22 cellular contexts compared by ENCODE assay signal in genomic region chr21:42843021-42843420, GRCh38. TPM values are rescaled to one million over a fixed set of nuclear protein-coding genes. Genes with fewer than 3 reads are reported as not detected.
A peak's percentile ranks its signal among the peaks of the same experiment; 100 is the strongest.
DNase-seq lines count a peak whose midpoint lies in the region; ATAC-seq and TF ChIP-seq lines count a peak whose summit lies in the region.
"Had no signal": no experiment of that assay in that cellular context is flagged by ENCODE, and none has a peak within 500 bp of the region (broad histone marks: within the 10 kb centered on the region; RNA-seq: fewer than 3 reads in every experiment).

No MANE protein-coding gene starts in this region.

- H3K4me2 ChIP-seq in GM23338 = no peak overlapping the region
- H3K4me2 ChIP-seq in osteoblast (ENCODE audit: insufficient read depth, low read length) = no peak overlapping the region

- DNase-seq in GM23338 (ENCODE audit: low spot score) (no peak), Peyer's patch (peak in 2 of 3 donors; percentile 9 to 13), islet precursor cell (peak; percentile 22), osteoblast (ENCODE audit: insufficient read length, low spot score, missing footprints) (peak; percentile 70), HK-2 (ENCODE audit: unreplicated experiment) (no peak), NCI-H226 (no peak)
- DNase-seq: ACHN, C1 segment of cervical spinal cord, DMS53, EL, H9, IMR-90, NCI-H1436, NCI-H1930, NCI-H345, NCI-H524 treated with DMSO at 0.1 percent for 48 hours had no signal

- ATAC-seq in GM23338 (no peak), HG03521 (IDR thresholded peaks at IDR 0.05; ENCODE audit: unreplicated experiment) (no peak)
- ATAC-seq: GM12878 had no signal

- peaks cover 9% of the 10 kb centered on the region for H3K27me3 Mint-ChIP-seq in GM23338 (ENCODE audit: insufficient read depth, low read depth, poor library complexity)

- TF ChIP-seq CTCF in GM23338 (conservative IDR thresholded peaks at IDR 0.05; ENCODE audit: low read depth in 2 of 2) (no peak), Peyer's patch (IDR thresholded peaks at IDR 0.05) (no peak), osteoblast (IDR thresholded peaks at IDR 0.05; ENCODE audit: extremely low read depth, low read depth, low read length) (no peak)

- peaks cover 46% of the 10 kb centered on the region for H3F3A ChIP-seq in GM23338 (replicated peaks; ENCODE audit: low read depth)

- H3K27me3 ChIP-seq in GM23338 (ENCODE audit: insufficient read depth) = no peaks in the 10 kb centered on the region
- no peaks in the 10 kb centered on the region for H3K27me3 ChIP-seq in Peyer's patch
- no peaks in the 10 kb centered on the region for H3K27me3 ChIP-seq in osteoblast (ENCODE audit: insufficient read depth, low read length)
- H3K27me3 ChIP-seq: SJSA1 had no signal

- TF ChIP-seq POLR2A in Peyer's patch (IDR thresholded peaks at IDR 0.05) = no peak

- H3K4me3 ChIP-seq in GM23338 (no peak overlapping the region), Peyer's patch (no peak overlapping the region), osteoblast (ENCODE audit: insufficient read depth, low read length) (no peak overlapping the region)
- H3K4me3 ChIP-seq: GM12878, SJSA1 had no signal

- H2AFZ ChIP-seq in GM23338 (no peak overlapping the region), osteoblast (ENCODE audit: low read length) (no peak overlapping the region)

- H3K27ac Mint-ChIP-seq in GM23338 = no peak overlapping the region
- H3K27ac Mint-ChIP-seq: CD8-positive, alpha-beta memory T cell; H9 had no signal

- no peak overlapping the region for H3K4me3 Mint-ChIP-seq in GM23338
- H3K4me3 Mint-ChIP-seq: CD8-positive, alpha-beta memory T cell; H9 had no signal

- H3K4me1 Mint-ChIP-seq in GM23338 = no peaks in the 10 kb centered on the region; the same call in 2 of the 3 replicates
- H3K4me1 Mint-ChIP-seq: H9 had no signal

- no peaks in the 10 kb centered on the region for H3K9me3 ChIP-seq in Peyer's patch
- no peaks in the 10 kb centered on the region for H3K9me3 ChIP-seq in osteoblast (ENCODE audit: low read depth, low read length)
- H3K9me3 ChIP-seq: SJSA1 had no signal

- peaks cover 29% of the 10 kb centered on the region for H4K20me1 ChIP-seq in GM23338 (replicated peaks; ENCODE audit: insufficient read depth)
- peaks cover 14% of the 10 kb centered on the region for H4K20me1 ChIP-seq in osteoblast (ENCODE audit: insufficient read depth, low read length)

- H3K36me3 ChIP-seq in GM23338 (ENCODE audit: insufficient read depth) = peaks cover 26% of the 10 kb centered on the region
- H3K36me3 ChIP-seq in Peyer's patch = peaks cover 0 to 64% (median 0%) of the 10 kb centered on the region in 3 donors
- H3K36me3 ChIP-seq in osteoblast (ENCODE audit: insufficient read depth, low read length) = peaks cover 47% of the 10 kb centered on the region

- no peaks in the 10 kb centered on the region for H3K9me3 Mint-ChIP-seq in GM23338
- H3K9me3 Mint-ChIP-seq: CD8-positive, alpha-beta memory T cell; H9 had no signal

- H3K9me2 ChIP-seq in GM23338 (ENCODE audit: insufficient read depth) = no peaks in the 10 kb centered on the region

- H3K27ac ChIP-seq in GM23338 (ENCODE audit: low read depth) (peak overlapping the region; percentile 61; the same call in 1 of the 2 replicates), Peyer's patch (no peak overlapping the region), osteoblast (ENCODE audit: low read depth, low read length) (no peak overlapping the region)
- H3K27ac ChIP-seq: HL-60, RWPE1, SJSA1 had no signal

- H3K36me3 Mint-ChIP-seq in GM23338 (ENCODE audit: low read depth) = peaks cover 56% of the 10 kb centered on the region

- no peaks in the 10 kb centered on the region for H3K4me1 ChIP-seq in GM23338 (ENCODE audit: insufficient read depth)
- no peaks in the 10 kb centered on the region for H3K4me1 ChIP-seq in Peyer's patch
- H3K4me1 ChIP-seq in osteoblast (ENCODE audit: insufficient read depth, low read length) = no peaks in the 10 kb centered on the region
- H3K4me1 ChIP-seq: SJSA1 had no signal

- H3K79me2 ChIP-seq in GM23338 (replicated peaks; ENCODE audit: insufficient read depth) (peaks cover 53% of the 10 kb centered on the region), osteoblast (ENCODE audit: insufficient read depth, low read length) (peaks cover 35% of the 10 kb centered on the region)

TF ChIP-seq in GM23338, 12 proteins besides CTCF, POLR2A, EP300 and RAD21 (continues in another document):
- no peak for TF ChIP-seq EZH2phosphoT487 (IDR thresholded peaks at IDR 0.05; ENCODE audit: unreplicated experiment)
- TF ChIP-seq ZNF331 (CRISPR knock-in tag; IDR thresholded peaks at IDR 0.05; ENCODE audit: low read depth) = no peak
- TF ChIP-seq EZH2 (IDR thresholded peaks at IDR 0.05; ENCODE audit: low read depth, unreplicated experiment) = no peak
- TF ChIP-seq ZNF114 (CRISPR knock-in tag; IDR thresholded peaks at IDR 0.05) = no peak
- no peak for TF ChIP-seq NANOG (IDR thresholded peaks at IDR 0.05; ENCODE audit: borderline replicate concordance)
- no peak for TF ChIP-seq POLR2AphosphoS5 (IDR thresholded peaks at IDR 0.05; ENCODE audit: low read depth)
- TF ChIP-seq ZNF462 (CRISPR knock-in tag; IDR thresholded peaks at IDR 0.05) = no peak

RNA-seq across cellular contexts. Expression of gene WDR4, which starts 36.3 kb away (rescaled TPM):
- 50.2 TPM in 2 replicates for total RNA-seq in GM23338 (2014; rRNA removed; shearing (Covaris generic))
- polyA plus RNA-seq in GM23338 (2016; fragmentation: Nextera tagmentation; extraction: Ambion mirVana) = 20.3 and 22.5 TPM in 2 replicates
- total RNA-seq in Peyer's patch (10 to 100 TPM; 12.8 to 51.2 (median 26.3) TPM), osteoblast (8.0 and 10.1 TPM in 2 replicates)

RNA-seq across cellular contexts. Expression of gene NDUFV3, which starts 50.1 kb away (rescaled TPM):
- total RNA-seq in GM23338 (2014; rRNA removed; shearing (Covaris generic)) = 42.4 and 51.5 TPM in 2 replicates
- polyA plus RNA-seq in GM23338 (2016; fragmentation: Nextera tagmentation; extraction: Ambion mirVana) = 71.2 and 75.5 TPM in 2 replicates
- total RNA-seq in Peyer's patch (10 to 100 TPM; 32.9 to 73.4 (median 54.9) TPM), osteoblast (65.1 and 66.2 TPM in 2 replicates)

Comparison
In these comparisons a context has a peak if more than half of its experiments do, and no peak if none do; other contexts are left out.
1. DNase-seq: peak in Peyer's patch (2 of 3), islet precursor cell (single experiment) and osteoblast (single experiment); none in GM23338 (single experiment), HK-2 (single experiment) and NCI-H226 (single experiment).